Comparison of ENCODE assay signal across 1 cellular context in the genomic region with DNA sequence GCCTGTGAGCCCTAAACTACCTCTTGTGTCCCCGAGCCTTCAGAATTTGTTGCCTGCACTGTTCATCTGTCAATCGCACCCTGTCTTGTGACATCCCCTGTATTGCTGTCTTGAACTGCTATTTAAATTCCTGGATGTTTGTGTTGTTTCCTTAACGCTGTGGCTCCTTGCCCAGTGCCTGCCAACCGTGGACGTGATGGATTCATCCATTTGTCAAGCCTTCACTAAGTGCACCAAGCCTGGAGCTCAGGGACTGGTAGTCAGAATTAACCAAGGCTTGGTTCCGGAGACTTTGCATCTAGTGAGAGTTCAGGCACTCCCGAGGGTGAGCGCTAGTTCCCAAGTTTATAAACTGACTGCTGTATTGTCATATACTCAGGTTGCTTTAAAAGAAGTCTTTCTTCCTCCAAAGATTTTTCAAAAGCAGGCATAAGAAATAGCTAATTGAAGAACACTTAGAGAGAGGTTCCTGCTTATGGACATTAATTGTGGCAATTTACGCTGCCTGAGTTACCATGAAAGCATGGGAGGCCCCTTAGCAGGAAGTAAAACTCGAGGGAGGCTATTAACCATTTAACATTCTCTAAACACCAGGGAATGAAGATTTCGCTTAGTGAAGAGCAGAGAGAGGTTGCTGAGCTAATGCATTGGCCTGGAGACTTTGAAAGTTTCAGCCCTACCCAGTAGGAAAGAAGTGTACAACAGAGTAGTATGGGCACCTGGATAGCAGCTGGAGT.
TF ChIP-seq lines count a peak whose summit lies in the region.

No MANE protein-coding gene starts in this region.

TF ChIP-seq in GM23338, 12 proteins besides CTCF, POLR2A, EP300 and RAD21 (continued from another document):
- TF ChIP-seq, protein P1, sequence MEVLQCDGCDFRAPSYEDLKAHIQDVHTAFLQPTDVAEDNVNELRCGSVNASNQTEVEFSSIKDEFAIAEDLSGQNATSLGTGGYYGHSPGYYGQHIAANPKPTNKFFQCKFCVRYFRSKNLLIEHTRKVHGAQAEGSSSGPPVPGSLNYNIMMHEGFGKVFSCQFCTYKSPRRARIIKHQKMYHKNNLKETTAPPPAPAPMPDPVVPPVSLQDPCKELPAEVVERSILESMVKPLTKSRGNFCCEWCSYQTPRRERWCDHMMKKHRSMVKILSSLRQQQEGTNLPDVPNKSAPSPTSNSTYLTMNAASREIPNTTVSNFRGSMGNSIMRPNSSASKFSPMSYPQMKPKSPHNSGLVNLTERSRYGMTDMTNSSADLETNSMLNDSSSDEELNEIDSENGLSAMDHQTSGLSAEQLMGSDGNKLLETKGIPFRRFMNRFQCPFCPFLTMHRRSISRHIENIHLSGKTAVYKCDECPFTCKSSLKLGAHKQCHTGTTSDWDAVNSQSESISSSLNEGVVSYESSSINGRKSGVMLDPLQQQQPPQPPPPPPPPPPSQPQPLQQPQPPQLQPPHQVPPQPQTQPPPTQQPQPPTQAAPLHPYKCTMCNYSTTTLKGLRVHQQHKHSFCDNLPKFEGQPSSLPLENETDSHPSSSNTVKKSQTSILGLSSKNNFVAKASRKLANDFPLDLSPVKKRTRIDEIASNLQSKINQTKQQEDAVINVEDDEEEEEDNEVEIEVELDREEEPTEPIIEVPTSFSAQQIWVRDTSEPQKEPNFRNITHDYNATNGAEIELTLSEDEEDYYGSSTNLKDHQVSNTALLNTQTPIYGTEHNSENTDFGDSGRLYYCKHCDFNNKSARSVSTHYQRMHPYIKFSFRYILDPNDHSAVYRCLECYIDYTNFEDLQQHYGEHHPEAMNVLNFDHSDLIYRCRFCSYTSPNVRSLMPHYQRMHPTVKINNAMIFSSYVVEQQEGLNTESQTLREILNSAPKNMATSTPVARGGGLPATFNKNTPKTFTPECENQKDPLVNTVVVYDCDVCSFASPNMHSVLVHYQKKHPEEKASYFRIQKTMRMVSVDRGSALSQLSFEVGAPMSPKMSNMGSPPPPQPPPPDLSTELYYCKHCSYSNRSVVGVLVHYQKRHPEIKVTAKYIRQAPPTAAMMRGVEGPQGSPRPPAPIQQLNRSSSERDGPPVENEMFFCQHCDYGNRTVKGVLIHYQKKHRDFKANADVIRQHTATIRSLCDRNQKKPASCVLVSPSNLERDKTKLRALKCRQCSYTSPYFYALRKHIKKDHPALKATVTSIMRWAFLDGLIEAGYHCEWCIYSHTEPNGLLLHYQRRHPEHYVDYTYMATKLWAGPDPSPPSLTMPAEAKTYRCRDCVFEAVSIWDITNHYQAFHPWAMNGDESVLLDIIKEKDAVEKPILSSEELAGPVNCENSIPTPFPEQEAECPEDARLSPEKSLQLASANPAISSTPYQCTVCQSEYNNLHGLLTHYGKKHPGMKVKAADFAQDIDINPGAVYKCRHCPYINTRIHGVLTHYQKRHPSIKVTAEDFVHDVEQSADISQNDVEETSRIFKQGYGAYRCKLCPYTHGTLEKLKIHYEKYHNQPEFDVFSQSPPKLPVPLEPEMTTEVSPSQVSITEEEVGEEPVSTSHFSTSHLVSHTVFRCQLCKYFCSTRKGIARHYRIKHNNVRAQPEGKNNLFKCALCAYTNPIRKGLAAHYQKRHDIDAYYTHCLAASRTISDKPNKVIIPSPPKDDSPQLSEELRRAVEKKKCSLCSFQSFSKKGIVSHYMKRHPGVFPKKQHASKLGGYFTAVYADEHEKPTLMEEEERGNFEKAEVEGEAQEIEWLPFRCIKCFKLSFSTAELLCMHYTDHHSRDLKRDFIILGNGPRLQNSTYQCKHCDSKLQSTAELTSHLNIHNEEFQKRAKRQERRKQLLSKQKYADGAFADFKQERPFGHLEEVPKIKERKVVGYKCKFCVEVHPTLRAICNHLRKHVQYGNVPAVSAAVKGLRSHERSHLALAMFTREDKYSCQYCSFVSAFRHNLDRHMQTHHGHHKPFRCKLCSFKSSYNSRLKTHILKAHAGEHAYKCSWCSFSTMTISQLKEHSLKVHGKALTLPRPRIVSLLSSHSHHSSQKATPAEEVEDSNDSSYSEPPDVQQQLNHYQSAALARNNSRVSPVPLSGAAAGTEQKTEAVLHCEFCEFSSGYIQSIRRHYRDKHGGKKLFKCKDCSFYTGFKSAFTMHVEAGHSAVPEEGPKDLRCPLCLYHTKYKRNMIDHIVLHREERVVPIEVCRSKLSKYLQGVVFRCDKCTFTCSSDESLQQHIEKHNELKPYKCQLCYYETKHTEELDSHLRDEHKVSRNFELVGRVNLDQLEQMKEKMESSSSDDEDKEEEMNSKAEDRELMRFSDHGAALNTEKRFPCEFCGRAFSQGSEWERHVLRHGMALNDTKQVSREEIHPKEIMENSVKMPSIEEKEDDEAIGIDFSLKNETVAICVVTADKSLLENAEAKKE (CRISPR knock-in tag; IDR thresholded peaks at IDR 0.05) = no peak
- no peak for TF ChIP-seq JUNB (IDR thresholded peaks at IDR 0.05; ENCODE audit: unreplicated experiment)
- TF ChIP-seq STAT1 (IDR thresholded peaks at IDR 0.05; ENCODE audit: unreplicated experiment) = no peak
TF ChIP-seq in GM23338: peak in this region for 0.
